ENCODE assay signal across 8 cellular contexts in genomic region chr11:33913991-33914390, GRCh38. TPM values are rescaled to one million over a fixed set of nuclear protein-coding genes. Genes with fewer than 3 reads are reported as not detected.
"Had no signal": no experiment of that assay in that cellular context is flagged by ENCODE, and none has a peak within 500 bp of the region (broad histone marks: within the 10 kb centered on the region; RNA-seq: fewer than 3 reads in every experiment).

No MANE protein-coding gene starts in this region.

- H3K9me3 Mint-ChIP-seq: HFFc6 had no signal

- H3K4me3 ChIP-seq: GM23248, HAP-1 had no signal

- H3K4me1 ChIP-seq: HAP-1 had no signal

- H2AFZ ChIP-seq: GM23248 had no signal

- ATAC-seq: HCT116 had no signal

- DNase-seq: GM23248, GOT3, H7, HFFc6, KG1 had no signal

- H3K36me3 ChIP-seq: HAP-1 had no signal

- H3K9ac ChIP-seq: GM23248 had no signal

- H3K4me3 Mint-ChIP-seq: HFFc6 had no signal

- H3K27ac Mint-ChIP-seq: HFFc6 had no signal

- H3K27ac ChIP-seq: GM23248 had no signal

- FAIRE-seq: HTR-8/SVneo had no signal

- H3K9me3 ChIP-seq: HAP-1 had no signal

RNA-seq across cellular contexts. Expression of gene LMO2, which starts 22.1 kb away (rescaled TPM):
- total RNA-seq: GM23248 had no signal
- polyA plus RNA-seq: GM23248 had no signal
